ENCODE assay signal across 24 cellular contexts in the genomic region with DNA sequence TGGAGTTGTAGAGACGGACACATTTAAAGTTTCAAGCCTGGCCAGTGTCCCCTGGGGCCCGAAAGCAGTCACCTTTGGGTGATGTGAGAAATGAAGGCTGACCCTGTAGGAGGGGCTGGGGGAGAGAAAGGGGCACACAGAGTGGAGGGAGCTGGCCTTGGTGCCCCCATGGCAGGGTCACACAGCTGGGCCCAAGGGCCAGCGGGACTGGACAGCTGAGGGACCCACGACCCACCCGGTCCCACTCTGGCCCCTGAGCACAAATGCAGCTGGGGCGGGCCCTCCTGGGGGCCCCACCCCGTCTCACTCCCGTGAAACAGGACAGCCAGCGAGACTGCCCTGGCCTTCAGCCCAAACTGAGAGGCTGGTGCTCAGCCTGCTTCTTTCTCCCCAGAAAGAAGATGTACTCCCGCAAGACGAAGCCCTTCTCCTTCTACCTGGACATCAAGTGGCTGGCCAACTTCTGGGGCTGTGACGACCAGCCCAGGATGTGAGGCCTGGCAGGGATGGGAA. TPM values are rescaled to one million over a fixed set of nuclear protein-coding genes. Genes with fewer than 3 reads are reported as not detected.
DNase-seq lines count a peak whose midpoint lies in the region; ATAC-seq, FAIRE-seq and TF ChIP-seq lines count a peak whose summit lies in the region.
"Had no signal": no experiment of that assay in that cellular context is flagged by ENCODE, and none has a peak within 500 bp of the region (broad histone marks: within the 10 kb centered on the region; RNA-seq: fewer than 3 reads in every experiment).

No MANE protein-coding gene starts in this region.

- H3K4me1 ChIP-seq in RWPE2 (ENCODE audit: insufficient read depth, poor library complexity, severe bottlenecking) (no peaks in the 10 kb centered on the region), kidney (ENCODE audit: control insufficient read depth in 1 of 2, insufficient read depth in 1 of 2, low read depth in 1 of 2, low read length in 2 of 2) (peaks cover 0 to 13% of the 10 kb centered on the region in 2 donors), lower lobe of right lung (no peaks in the 10 kb centered on the region), transverse colon (peaks cover 20 to 37% (median 25%) of the 10 kb centered on the region in 4 donors)
- H3K4me1 ChIP-seq: BE2C had no signal

- H3K9me3 Mint-ChIP-seq in activated T-cell treated with anti-CD3 and anti-CD28 coated beads, Interleukin-2, amount 50 U/mL, for 24 hours = no peaks in the 10 kb centered on the region
- H3K9me3 Mint-ChIP-seq: CD4-positive, CD25-positive, alpha-beta regulatory T cell had no signal

- H3K4me3 Mint-ChIP-seq in activated T-cell treated with anti-CD3 and anti-CD28 coated beads, Interleukin-2, amount 50 U/mL, for 24 hours = no peak overlapping the region
- H3K4me3 Mint-ChIP-seq: CD4-positive, CD25-positive, alpha-beta regulatory T cell had no signal

- ATAC-seq in RWPE2 (ENCODE audit: low read depth) (no peak), lower lobe of right lung (no peak), GM19395 (IDR thresholded peaks at IDR 0.05; ENCODE audit: unreplicated experiment) (no peak)

- H3K4me3 ChIP-seq in RWPE2 (ENCODE audit: severe bottlenecking) = no peak overlapping the region
- H3K4me3 ChIP-seq in kidney (ENCODE audit: low read length in 2 of 2) = no peak overlapping the region
- no peak overlapping the region for H3K4me3 ChIP-seq in lower lobe of right lung
- no peak overlapping the region for H3K4me3 ChIP-seq in transverse colon

- no peak overlapping the region for H3K9ac ChIP-seq in kidney (ENCODE audit: low read length in 2 of 2)
- H3K9ac ChIP-seq: SK-N-SH had no signal

- H3K27ac Mint-ChIP-seq in activated T-cell treated with anti-CD3 and anti-CD28 coated beads, Interleukin-2, amount 50 U/mL, for 24 hours = no peak overlapping the region
- H3K27ac Mint-ChIP-seq: CD4-positive, CD25-positive, alpha-beta regulatory T cell had no signal

- H3K9me3 ChIP-seq in RWPE2 (ENCODE audit: severe bottlenecking) (no peaks in the 10 kb centered on the region), kidney (ENCODE audit: control insufficient read depth in 1 of 2, low read length in 2 of 2) (no peaks in the 10 kb centered on the region), lower lobe of right lung (no peaks in the 10 kb centered on the region), transverse colon (no peaks in the 10 kb centered on the region)
- H3K9me3 ChIP-seq: BE2C, SK-N-SH had no signal

- intact Hi-C loops in kidney (cut with DNase I) (no loop called here), lower lobe of right lung (cut with DNase I) (no loop called here), transverse colon (cut with DNase I; ENCODE audit: low total_unique reads) (no loop called here)

- DNase-seq in RWPE2 (ENCODE audit: low spot score) = peak; percentile 35
- DNase-seq in kidney = peak; percentile 54
- DNase-seq in lower lobe of right lung = peak; percentile 37
- DNase-seq in transverse colon = no peak
- DNase-seq in activated T-cell treated with anti-CD3 and anti-CD28 coated beads, Interleukin-2, amount 50 U/mL, for 24 hours = no peak
- no peak for DNase-seq in activated gamma-delta T cell (lab: John Stamatoyannopoulos, UW)
- DNase-seq: CD4-positive, CD25-positive, alpha-beta regulatory T cell; DMS79 treated with DMSO at 0.1 percent for 48 hours; MM.1S; NCI-H1092; NCI-H1436; NCI-H187 treated with DMSO at 0.1 percent for 48 hours; NCI-H2107; NCI-H446 treated with DMSO at 0.1 percent for 48 hours; NCI-H526 treated with DMSO at 0.1 percent for 48 hours; OCI-M1 had no signal

- 59 to 79% methylated on average over 2 to 12 of the region's 12 CpGs for WGBS in transverse colon (ENCODE audit: low coverage in 1 of 2), 2 donors

- H3K36me3 Mint-ChIP-seq in activated T-cell treated with anti-CD3 and anti-CD28 coated beads, Interleukin-2, amount 50 U/mL, for 24 hours (ENCODE audit: low read depth) = no peaks in the 10 kb centered on the region
- H3K36me3 Mint-ChIP-seq: CD4-positive, CD25-positive, alpha-beta regulatory T cell had no signal

- no peaks in the 10 kb centered on the region for H3K27me3 Mint-ChIP-seq in activated T-cell treated with anti-CD3 and anti-CD28 coated beads, Interleukin-2, amount 50 U/mL, for 24 hours
- H3K27me3 Mint-ChIP-seq: CD4-positive, CD25-positive, alpha-beta regulatory T cell had no signal

- TF ChIP-seq EP300 in transverse colon (IDR thresholded peaks at IDR 0.05; ENCODE audit: low read depth) = no peak

- no peaks in the 10 kb centered on the region for H3K4me1 Mint-ChIP-seq in activated T-cell treated with anti-CD3 and anti-CD28 coated beads, Interleukin-2, amount 50 U/mL, for 24 hours (ENCODE audit: low read depth)
- H3K4me1 Mint-ChIP-seq: CD4-positive, CD25-positive, alpha-beta regulatory T cell had no signal

- FAIRE-seq in kidney (lab: Jason Lieb, UNC) = no peak
- FAIRE-seq: H1, RCC 7860 had no signal

- H3K27me3 ChIP-seq in RWPE2 (ENCODE audit: insufficient read depth, poor library complexity, severe bottlenecking) (no peaks in the 10 kb centered on the region), lower lobe of right lung (ENCODE audit: low read depth) (no peaks in the 10 kb centered on the region), transverse colon (no peaks in the 10 kb centered on the region)
- H3K27me3 ChIP-seq: BE2C had no signal

- TF ChIP-seq CTCF in RWPE2 (IDR thresholded peaks at IDR 0.05; ENCODE audit: poor library complexity, severe bottlenecking) (no peak), kidney (IDR thresholded peaks at IDR 0.05; ENCODE audit: borderline replicate concordance, extremely low read depth, insufficient read depth) (no peak), lower lobe of right lung (IDR thresholded peaks at IDR 0.05) (no peak), transverse colon (IDR thresholded peaks at IDR 0.05) (no peak)

- H3K36me3 ChIP-seq in RWPE2 (ENCODE audit: low read depth) (no peaks in the 10 kb centered on the region), kidney (ENCODE audit: control insufficient read depth in 1 of 2, insufficient read depth in 2 of 2, low read length in 2 of 2) (no peaks in the 10 kb centered on the region), lower lobe of right lung (no peaks in the 10 kb centered on the region), transverse colon (no peaks in the 10 kb centered on the region)
- H3K36me3 ChIP-seq: BE2C had no signal

- TF ChIP-seq POLR2A in transverse colon (IDR thresholded peaks at IDR 0.05) = no peak

- in situ Hi-C loops in transverse colon (cut with MboI; ENCODE audit: low pct_ligation_motif_present in 1 of 4, low pct_unique_long_range_greater_than_20kb in 1 of 4, low sequenced_read_pairs in 3 of 4) = no loop called here

- H3K27ac ChIP-seq in RWPE2 (ENCODE audit: poor library complexity, severe bottlenecking) = no peak overlapping the region
- H3K27ac ChIP-seq in kidney (ENCODE audit: low read depth in 2 of 2, low read length in 2 of 2) = peak overlapping the region; percentile 8 to 65
- no peak overlapping the region for H3K27ac ChIP-seq in lower lobe of right lung
- H3K27ac ChIP-seq in transverse colon = peak overlapping the region in 3 of 4 donors; percentile 12 to 45 (median 17)

RNA-seq across cellular contexts. Expression of a gene that starts 6.1 kb away (rescaled TPM):
- total RNA-seq in kidney (0.09 TPM), lower lobe of right lung (not detected), transverse colon (1 to 10 TPM in 1 of 4 donors, under 1 TPM in 2, not detected in 1; 0.32 to 2.2 (median 0.82) TPM)
- polyA plus RNA-seq in kidney (ENCODE audit: insufficient read depth, low read depth, low replicate concordance) = 12.5 TPM
- total RNA-seq: A673; CD4-positive, CD25-positive, alpha-beta regulatory T cell; H1; LHCN-M2; Right ventricle myocardium superior had no signal
- polyA plus RNA-seq: CD4-positive, CD25-positive, alpha-beta regulatory T cell; SK-N-SH had no signal

RNA-seq across cellular contexts. Expression of a gene that starts 21.2 kb away (rescaled TPM):
- total RNA-seq in kidney (6.1 TPM), lower lobe of right lung (17.0 TPM), transverse colon (10 to 100 TPM in 1 of 4 donors, 1 to 10 TPM in 2, not detected in 1; 4.9 to 11.6 (median 9.8) TPM)
- polyA plus RNA-seq in kidney (ENCODE audit: insufficient read depth, low read depth, low replicate concordance) = 28.5 TPM
- total RNA-seq: A673; CD4-positive, CD25-positive, alpha-beta regulatory T cell; H1; LHCN-M2; Right ventricle myocardium superior had no signal
- polyA plus RNA-seq: CD4-positive, CD25-positive, alpha-beta regulatory T cell; SK-N-SH had no signal

RNA-seq across cellular contexts. Expression of a gene that starts 31.4 kb away (rescaled TPM):
- total RNA-seq in kidney (0.13 TPM), lower lobe of right lung (3.4 TPM), transverse colon (not detected)
- not detected for polyA plus RNA-seq in kidney (ENCODE audit: insufficient read depth, low read depth, low replicate concordance)
- total RNA-seq: A673; CD4-positive, CD25-positive, alpha-beta regulatory T cell; H1; Right ventricle myocardium superior had no signal
- polyA plus RNA-seq: CD4-positive, CD25-positive, alpha-beta regulatory T cell; H1; SK-N-SH had no signal

RNA-seq across cellular contexts. Expression of a gene that starts 54.8 kb away (rescaled TPM):
- total RNA-seq in kidney (0.54 TPM), lower lobe of right lung (0.24 TPM), transverse colon (1 to 10 TPM in 3 of 4 donors, under 1 TPM in 1; 0.40 to 3.4 (median 2.9) TPM)
- 0.58 TPM for polyA plus RNA-seq in kidney (ENCODE audit: insufficient read depth, low read depth, low replicate concordance)
- total RNA-seq: CD4-positive, CD25-positive, alpha-beta regulatory T cell had no signal
- polyA plus RNA-seq: CD4-positive, CD25-positive, alpha-beta regulatory T cell had no signal

Comparison
In these comparisons a context has a peak if more than half of its experiments do, and no peak if none do; other contexts are left out.
1. DNase-seq: peak in RWPE2 (single experiment), kidney (single experiment) and lower lobe of right lung (single experiment); none in transverse colon (single experiment), activated T-cell treated with anti-CD3 and anti-CD28 coated beads, Interleukin-2, amount 50 U/mL, for 24 hours (single experiment) and activated gamma-delta T cell (single experiment).
2. H3K27ac ChIP-seq: peak in kidney (2 of 2) and transverse colon (3 of 4); none in RWPE2 (single experiment) and lower lobe of right lung (single experiment).